Comparison of ENCODE assay signal across 29 cellular contexts in genomic region chr10:128420623-128421022, GRCh38.
"Had no signal": no experiment of that assay in that cellular context is flagged by ENCODE, and none has a peak within 500 bp of the region (broad histone marks: within the 10 kb centered on the region; RNA-seq: fewer than 3 reads in every experiment).

No MANE protein-coding gene starts in this region.

- H3K4me1 ChIP-seq: left lung, lower lobe of right lung, pancreas, psoas muscle, stomach, testis, thyroid gland, transverse colon, upper lobe of left lung had no signal

- H3K36me3 ChIP-seq: left lung, lower lobe of right lung, pancreas, stomach, thyroid gland, transverse colon, upper lobe of left lung had no signal

- H3K36me3 Mint-ChIP-seq: naive thymus-derived CD8-positive, alpha-beta T cell; stimulated activated naive B cell treated with anti-CD40 and anti-IgM and Interleukin-4, amounts not matched to agents 10 μg/mL and 1 μg/mL and 100 μg/mL, for 72 hours had no signal

- H3K9me3 Mint-ChIP-seq: naive thymus-derived CD8-positive, alpha-beta T cell; nephron; neural crest cell had no signal

- H3K27ac Mint-ChIP-seq: naive thymus-derived CD8-positive, alpha-beta T cell; nephron; stimulated activated naive B cell treated with anti-CD40 and anti-IgM and Interleukin-4, amounts not matched to agents 10 μg/mL and 1 μg/mL and 100 μg/mL, for 72 hours had no signal

- DNase-seq: hippocampal formation; kidney glomerular epithelial cell; left cardiac atrium; left lung; lower lobe of right lung; mammary epithelial cell; mesenchymal stem cell; naive thymus-derived CD8-positive, alpha-beta T cell; nucleus accumbens; pancreas; posterior cingulate gyrus; psoas muscle; stimulated activated CD4-positive, alpha-beta T cell treated with anti-CD3 and anti-CD28 coated beads, Interleukin-12 subunit alpha, Interleukin-12 subunit beta, amount 100 ng/mL, for 4 hours; stimulated activated CD4-positive, alpha-beta T cell treated with anti-CD3 and anti-CD28 coated beads, Interleukin-15, amount 100 ng/mL, for 24 hours; stimulated activated CD4-positive, alpha-beta T cell treated with anti-CD3 and anti-CD28 coated beads, Interleukin-2, amount 100 ng/mL, for 24 hours; stimulated activated CD4-positive, alpha-beta T cell treated with anti-CD3 and anti-CD28 coated beads, Interleukin-4, amount 100 ng/mL, for 1 hour; stimulated activated naive B cell treated with anti-CD40 and anti-IgM and Interleukin-4, amounts not matched to agents 10 μg/mL and 1 μg/mL and 100 μg/mL, for 72 hours; stimulated activated naive CD8-positive, alpha-beta T cell treated with anti-CD3 and anti-CD28 coated beads, Interleukin-15, Interleukin-2, amounts not matched to agents 100 U/mL and 50 U/mL, for 24 hours; stomach; testis; thyroid gland; transverse colon; upper lobe of left lung had no signal

- H3K27ac ChIP-seq: left lung, lower lobe of right lung, pancreas, psoas muscle, skin epidermis, stomach, testis, thyroid gland, transverse colon, upper lobe of left lung had no signal

- ATAC-seq: left cardiac atrium; left lung; lower lobe of right lung; naive thymus-derived CD8-positive, alpha-beta T cell; pancreas; psoas muscle; sciatic nerve; stimulated activated naive B cell treated with anti-CD40 and anti-IgM and Interleukin-4, amounts not matched to agents 10 μg/mL and 1 μg/mL and 100 μg/mL, for 72 hours; stimulated activated naive CD8-positive, alpha-beta T cell treated with anti-CD3 and anti-CD28 coated beads, Interleukin-15, Interleukin-2, amounts not matched to agents 100 U/mL and 50 U/mL, for 24 hours had no signal

- FAIRE-seq: keratinocyte, pancreas, urothelium cell line had no signal

- H3K4me3 Mint-ChIP-seq: naive thymus-derived CD8-positive, alpha-beta T cell; nephron; neural crest cell; stimulated activated naive B cell treated with anti-CD40 and anti-IgM and Interleukin-4, amounts not matched to agents 10 μg/mL and 1 μg/mL and 100 μg/mL, for 72 hours had no signal

- H3K9me3 ChIP-seq: left lung, lower lobe of right lung, pancreas, psoas muscle, stomach, testis, thyroid gland, transverse colon, upper lobe of left lung had no signal

- H3K4me3 ChIP-seq: left lung, lower lobe of right lung, pancreas, psoas muscle, skin epidermis, stomach, testis, thyroid gland, transverse colon, upper lobe of left lung had no signal

- H3K27me3 ChIP-seq: pancreas, testis, thyroid gland, transverse colon, upper lobe of left lung had no signal

- H3K4me1 Mint-ChIP-seq: naive thymus-derived CD8-positive, alpha-beta T cell; nephron; neural crest cell; stimulated activated naive B cell treated with anti-CD40 and anti-IgM and Interleukin-4, amounts not matched to agents 10 μg/mL and 1 μg/mL and 100 μg/mL, for 72 hours had no signal
